In the genomic region with DNA sequence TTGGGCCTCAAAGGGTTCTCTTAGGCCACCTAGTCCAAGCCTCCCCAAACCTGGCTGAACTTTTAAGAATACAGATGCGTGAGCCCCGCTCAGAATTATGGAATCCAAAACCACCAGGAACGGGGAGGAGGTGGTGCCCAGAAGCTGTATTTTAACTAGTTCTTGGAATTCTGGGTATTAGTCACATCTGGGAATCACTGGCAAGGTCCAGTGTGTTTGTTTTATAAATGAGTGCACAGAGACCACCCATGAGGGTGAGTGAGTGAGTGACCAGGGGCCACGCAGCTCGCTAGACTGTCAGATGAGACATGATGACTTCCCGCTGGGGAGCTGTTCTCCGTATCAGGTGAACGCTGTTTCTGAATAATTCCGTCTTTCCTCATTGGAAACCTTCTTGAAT, we compare ENCODE assay signal across 29 cellular contexts.
"Had no signal": no experiment of that assay in that cellular context is flagged by ENCODE, and none has a peak within 500 bp of the region (broad histone marks: within the 10 kb centered on the region; RNA-seq: fewer than 3 reads in every experiment).

No MANE protein-coding gene starts in this region.

- FAIRE-seq: islet of Langerhans, kidney, urothelium cell line had no signal

- H3K27me3 Mint-ChIP-seq: naive B cell; stimulated activated naive CD8-positive, alpha-beta T cell treated with anti-CD3 and anti-CD28 coated beads, Interleukin-15, Interleukin-2, amounts not matched to agents 100 ng/mL and 50 ng/mL, for 24 hours had no signal

- H3K4me3 Mint-ChIP-seq: mesothelial cell of epicardium; natural killer cell; nephron progenitor cell; neural progenitor cell; stimulated activated effector memory CD8-positive, alpha-beta T cell treated with anti-CD3 and anti-CD28 coated beads, Interleukin-12 subunit alpha, Interleukin-12 subunit beta, amount 100 ng/mL, for 72 hours; stimulated activated naive CD8-positive, alpha-beta T cell treated with anti-CD3 and anti-CD28 coated beads, Interleukin-15, Interleukin-2, amounts not matched to agents 100 ng/mL and 50 ng/mL, for 24 hours had no signal

- H3K4me1 ChIP-seq: prostate gland, suprapubic skin, upper lobe of right lung had no signal

- H3K27me3 ChIP-seq: neural progenitor cell, neutrophil, ovary, suprapubic skin, tibial artery, upper lobe of right lung had no signal

- H3K27ac ChIP-seq: left ventricle myocardium inferior, neural progenitor cell, neutrophil, ovary, prostate gland, skin epidermis, suprapubic skin, thoracic aorta, tibial artery, upper lobe of right lung had no signal

- H3K9me3 ChIP-seq: left ventricle myocardium inferior, neutrophil, ovary, prostate gland, suprapubic skin, thoracic aorta, tibial artery, upper lobe of right lung had no signal

- H3K4me3 ChIP-seq: left ventricle myocardium inferior, lung, neural progenitor cell, ovary, prostate gland, skin epidermis, suprapubic skin, thoracic aorta, tibial artery, upper lobe of right lung had no signal

- H3K27ac Mint-ChIP-seq: mesothelial cell of epicardium; natural killer cell; nephron progenitor cell; neural progenitor cell; stimulated activated naive CD8-positive, alpha-beta T cell treated with anti-CD3 and anti-CD28 coated beads, Interleukin-15, Interleukin-2, amounts not matched to agents 100 ng/mL and 50 ng/mL, for 24 hours had no signal

- H2AFZ ChIP-seq: neural progenitor cell had no signal

- ATAC-seq: left colon; natural killer cell; sciatic nerve; stimulated activated effector memory CD8-positive, alpha-beta T cell treated with anti-CD3 and anti-CD28 coated beads, Interleukin-12 subunit alpha, Interleukin-12 subunit beta, amount 100 ng/mL, for 72 hours; upper lobe of right lung had no signal

- H3K9me3 Mint-ChIP-seq: mesothelial cell of epicardium; naive B cell; natural killer cell; nephron progenitor cell; neural progenitor cell; stimulated activated effector memory CD8-positive, alpha-beta T cell treated with anti-CD3 and anti-CD28 coated beads, Interleukin-12 subunit alpha, Interleukin-12 subunit beta, amount 100 ng/mL, for 72 hours; stimulated activated naive CD8-positive, alpha-beta T cell treated with anti-CD3 and anti-CD28 coated beads, Interleukin-15, Interleukin-2, amounts not matched to agents 100 ng/mL and 50 ng/mL, for 24 hours had no signal

- H3K36me3 Mint-ChIP-seq: natural killer cell had no signal

- DNase-seq: hippocampal formation; left colon; left ventricle myocardium inferior; mesendoderm; naive B cell; natural killer cell; nephron progenitor cell; ovary; retina; right cardiac atrium; stimulated activated CD4-positive, alpha-beta T cell treated with anti-CD3 and anti-CD28 coated beads, Interleukin-4, amount 100 ng/mL, for 24 hours; stimulated activated naive CD4-positive, alpha-beta T cell; tibial artery; trophoblast cell; upper lobe of right lung had no signal

- H3K9ac ChIP-seq: neural progenitor cell had no signal

- H3K4me1 Mint-ChIP-seq: mesothelial cell of epicardium had no signal

- H3K4me2 ChIP-seq: neural progenitor cell had no signal

- H3K36me3 ChIP-seq: neural progenitor cell, ovary had no signal
